ENCODE assay signal across 8 cellular contexts in the genomic region with DNA sequence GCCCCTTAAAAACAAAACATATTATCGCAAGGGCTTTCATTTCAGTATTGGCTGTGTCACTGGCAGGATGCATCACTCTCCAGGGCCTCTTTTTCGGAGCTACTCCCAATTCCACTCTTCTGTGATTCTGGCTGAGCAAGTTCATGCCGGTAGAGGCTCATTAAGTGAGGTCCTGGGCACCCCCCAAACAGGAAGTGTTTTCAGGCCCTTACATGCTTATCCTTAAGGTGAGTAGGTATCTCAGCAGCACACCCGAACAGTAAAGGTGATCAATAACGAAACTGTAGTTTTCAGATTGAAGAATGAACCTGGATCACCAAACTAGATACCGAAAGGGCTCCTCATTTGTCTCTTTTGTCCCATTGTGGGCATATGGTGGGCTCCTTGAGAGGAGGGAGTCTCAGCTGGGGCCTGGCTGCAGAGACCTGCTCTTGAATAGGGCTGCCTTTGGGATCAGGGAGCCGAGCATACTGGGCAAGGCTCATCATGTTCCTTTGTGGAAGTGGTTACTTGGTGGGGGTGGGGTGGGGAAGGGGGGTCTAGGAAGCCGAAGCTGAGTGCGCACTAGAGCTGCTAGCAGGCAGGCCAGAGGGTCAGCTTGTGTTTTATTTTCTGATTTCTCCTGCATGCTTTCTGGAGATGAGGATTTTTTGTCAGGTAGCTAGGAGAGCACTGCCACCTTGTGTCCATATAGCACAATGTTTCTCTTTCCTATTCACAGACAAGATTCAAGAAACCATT.
A peak's percentile ranks its signal among the peaks of the same experiment; 100 is the strongest.
DNase-seq lines count a peak whose midpoint lies in the region; ATAC-seq and TF ChIP-seq lines count a peak whose summit lies in the region.

No MANE protein-coding gene starts in this region.

- no peaks in the 10 kb centered on the region for H3K4me1 ChIP-seq in fibroblast of lung (ENCODE audit: control insufficient read depth, extremely low read depth, insufficient read depth, low read length)

- no peaks in the 10 kb centered on the region for H3K27me3 ChIP-seq in fibroblast of lung (ENCODE audit: control insufficient read depth, insufficient read depth, low read length)

- ATAC-seq in HG03460 (IDR thresholded peaks at IDR 0.05; ENCODE audit: unreplicated experiment), result peak; percentile 52

- H3K4me3 ChIP-seq in fibroblast of lung (replicated peaks in 1 of 4; ENCODE audit: control extremely low read depth in 1 of 4, insufficient read depth in 1 of 4, low read depth in 3 of 4, low read length in 4 of 4), result no peak overlapping the region

- no peak overlapping the region for H2AFZ ChIP-seq in fibroblast of lung (ENCODE audit: low read length)

- no peak overlapping the region for H3K4me2 ChIP-seq in fibroblast of lung (ENCODE audit: extremely low read depth, insufficient read depth, low read length)

- H3K4me3 Mint-ChIP-seq in activated T-cell treated with anti-CD3 and anti-CD28 coated beads, Interleukin-2, amount 50 U/mL, for 24 hours, result no peak overlapping the region
- H3K4me3 Mint-ChIP-seq in nephron progenitor cell, result peak overlapping the region; percentile 42

- H3K4me1 Mint-ChIP-seq in activated T-cell treated with anti-CD3 and anti-CD28 coated beads, Interleukin-2, amount 50 U/mL, for 24 hours (ENCODE audit: low read depth), result peaks cover 17% of the 10 kb centered on the region
- peaks cover 33% of the 10 kb centered on the region for H3K4me1 Mint-ChIP-seq in nephron progenitor cell

- TF ChIP-seq CTCF in fibroblast of lung (conservative IDR thresholded peaks at IDR 0.05 in 1 of 2, IDR thresholded peaks at IDR 0.05 in 1 of 2; ENCODE audit: low read depth in 1 of 2, low read length in 2 of 2) (peak; percentile 71 to 74), nephron progenitor cell (IDR thresholded peaks at IDR 0.05) (peak; percentile 69)

- H3K36me3 ChIP-seq in fibroblast of lung (ENCODE audit: control insufficient read depth, insufficient read depth, low read length), result no peaks in the 10 kb centered on the region

- H3K27ac Mint-ChIP-seq in activated T-cell treated with anti-CD3 and anti-CD28 coated beads, Interleukin-2, amount 50 U/mL, for 24 hours, result peak overlapping the region; percentile 85
- H3K27ac Mint-ChIP-seq in nephron progenitor cell, result peak overlapping the region; percentile 89

- H3K79me2 ChIP-seq in fibroblast of lung (ENCODE audit: control insufficient read depth, insufficient read depth, low read length), result no peaks in the 10 kb centered on the region

- H3K27ac ChIP-seq in fibroblast of lung (ENCODE audit: insufficient read depth, low read length), result no peak overlapping the region

- peaks cover 70% of the 10 kb centered on the region for H3K36me3 Mint-ChIP-seq in activated T-cell treated with anti-CD3 and anti-CD28 coated beads, Interleukin-2, amount 50 U/mL, for 24 hours (ENCODE audit: low read depth)
- H3K36me3 Mint-ChIP-seq in nephron progenitor cell (ENCODE audit: low read depth), result peaks cover 11% of the 10 kb centered on the region

- H3K9me3 ChIP-seq in fibroblast of lung (ENCODE audit: control insufficient read depth, insufficient read depth, low read depth, low read length), result no peaks in the 10 kb centered on the region

- no peak overlapping the region for H3K9ac ChIP-seq in fibroblast of lung (ENCODE audit: insufficient read depth, low read length)

- H3K27me3 Mint-ChIP-seq in activated T-cell treated with anti-CD3 and anti-CD28 coated beads, Interleukin-2, amount 50 U/mL, for 24 hours, result no peaks in the 10 kb centered on the region
- no peaks in the 10 kb centered on the region for H3K27me3 Mint-ChIP-seq in nephron progenitor cell (ENCODE audit: low read depth, poor library complexity)

- H4K20me1 ChIP-seq in fibroblast of lung (ENCODE audit: control insufficient read depth, extremely low read depth, insufficient read depth, low read length), result no peaks in the 10 kb centered on the region

- H3K9me3 Mint-ChIP-seq in activated T-cell treated with anti-CD3 and anti-CD28 coated beads, Interleukin-2, amount 50 U/mL, for 24 hours, result no peaks in the 10 kb centered on the region
- H3K9me3 Mint-ChIP-seq in nephron progenitor cell, result no peaks in the 10 kb centered on the region

- DNase-seq in stimulated activated CD4-positive, alpha-beta T cell treated with anti-CD3 and anti-CD28 coated beads, Interleukin-1b, Interleukin-23, amount 100 ng/mL, for 48 hours, result peak; percentile 8
- DNase-seq in stimulated activated CD4-positive, alpha-beta T cell treated with anti-CD3 and anti-CD28 coated beads, Interleukin-12 subunit alpha, Interleukin-12 subunit beta, amount 100 ng/mL, for 4 hours, result no peak
- DNase-seq in NCI-H526 (lab: John Stamatoyannopoulos, UW) (peak; percentile 73 to 82), fibroblast of lung (ENCODE audit: low read depth in 2 of 2) (peak; percentile 67 to 88), nephron progenitor cell (peak; percentile 37), GOT3 (lab: John Stamatoyannopoulos, UW) (no peak)
- peak; percentile 43 for DNase-seq in activated T-cell treated with anti-CD3 and anti-CD28 coated beads, Interleukin-2, amount 50 U/mL, for 24 hours

Comparison
In these comparisons a context has a peak if more than half of its experiments do, and no peak if none do; other contexts are left out.
1. DNase-seq: peak in stimulated activated CD4-positive, alpha-beta T cell treated with anti-CD3 and anti-CD28 coated beads, Interleukin-1b, Interleukin-23, amount 100 ng/mL, for 48 hours (single experiment), NCI-H526 (2 of 2), activated T-cell treated with anti-CD3 and anti-CD28 coated beads, Interleukin-2, amount 50 U/mL, for 24 hours (single experiment), fibroblast of lung (2 of 2) and nephron progenitor cell (single experiment); none in stimulated activated CD4-positive, alpha-beta T cell treated with anti-CD3 and anti-CD28 coated beads, Interleukin-12 subunit alpha, Interleukin-12 subunit beta, amount 100 ng/mL, for 4 hours (single experiment) and GOT3 (single experiment).